13 cellular contexts compared by ENCODE assay signal in the genomic region with DNA sequence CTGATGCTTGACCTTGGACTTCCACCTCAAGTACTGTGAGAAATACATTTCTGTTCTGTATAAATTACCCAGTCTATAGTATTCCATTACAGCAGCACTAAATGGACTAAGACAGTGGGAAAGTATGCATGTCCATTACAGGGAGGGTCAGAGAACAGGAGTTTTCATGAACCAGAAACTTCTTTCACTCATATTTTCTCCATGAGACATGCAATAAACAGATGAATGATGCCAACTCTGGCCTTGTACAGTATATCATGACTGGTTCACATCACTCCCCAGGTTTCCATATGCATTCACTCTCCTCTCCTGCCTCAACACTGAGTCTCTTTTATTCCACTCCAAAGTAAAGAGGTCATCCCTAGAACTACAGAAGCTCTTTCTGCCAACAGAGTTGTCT. TPM values are rescaled to one million over a fixed set of nuclear protein-coding genes. Genes with fewer than 3 reads are reported as not detected.
DNase-seq lines count a peak whose midpoint lies in the region; ATAC-seq, FAIRE-seq and TF ChIP-seq lines count a peak whose summit lies in the region.
"Had no signal": no experiment of that assay in that cellular context is flagged by ENCODE, and none has a peak within 500 bp of the region (broad histone marks: within the 10 kb centered on the region; RNA-seq: fewer than 3 reads in every experiment).

No MANE protein-coding gene starts in this region.

- CTCF ChIA-PET in activated CD4-positive, alpha-beta memory T cell treated with anti-CD3 and anti-CD28 coated beads for 36 hours (lab: Charles Lee), result interaction anchor here (0.8 kb wide), 2 partner anchors 67 to 71 kb away, joined by 3 to 4 read pairs; a partner anchor contains a TSS
- CTCF ChIA-PET in activated CD4-positive, alpha-beta memory T cell treated with anti-CD3 and anti-CD28 coated beads, Interleukin-2, amount 10 ng/mL, durations not matched to agents 7 days and 5 days (lab: Charles Lee), result no interaction called here

- H3K4me3 Mint-ChIP-seq in activated CD4-positive, alpha-beta memory T cell treated with anti-CD3 and anti-CD28 coated beads for 36 hours, result no peak overlapping the region
- H3K4me3 Mint-ChIP-seq in activated CD4-positive, alpha-beta memory T cell treated with anti-CD3 and anti-CD28 coated beads, Interleukin-2, amount 10 ng/mL, durations not matched to agents 7 days and 5 days, result no peak overlapping the region
- H3K4me3 Mint-ChIP-seq: stimulated activated naive CD8-positive, alpha-beta T cell treated with anti-CD3 and anti-CD28 coated beads, Interleukin-15, amount 100 ng/mL, for 72 hours had no signal

- TF ChIP-seq POLR2A in stomach (IDR thresholded peaks at IDR 0.05), result no peak

- H3K4me3 ChIP-seq in adipocyte (ENCODE audit: low read length), result peak overlapping the region; percentile 58
- H3K4me3 ChIP-seq in lower lobe of right lung, result no peak overlapping the region
- H3K4me3 ChIP-seq in stomach, result no peak overlapping the region
- H3K4me3 ChIP-seq in kidney (ENCODE audit: low read length in 2 of 2), result no peak overlapping the region

- H3K9ac ChIP-seq in adipocyte (ENCODE audit: low read length) (peak overlapping the region; percentile 39), kidney (ENCODE audit: low read length in 2 of 2) (no peak overlapping the region)

- H3K36me3 ChIP-seq in adipocyte (ENCODE audit: control insufficient read depth, insufficient read depth, low read length, severe bottlenecking), result no peaks in the 10 kb centered on the region
- H3K36me3 ChIP-seq in lower lobe of right lung, result no peaks in the 10 kb centered on the region
- no peaks in the 10 kb centered on the region for H3K36me3 ChIP-seq in stomach
- H3K36me3 ChIP-seq in kidney (ENCODE audit: control insufficient read depth in 1 of 2, insufficient read depth in 2 of 2, low read length in 2 of 2), result no peaks in the 10 kb centered on the region

- peaks cover 50% of the 10 kb centered on the region for H3K4me1 Mint-ChIP-seq in activated CD4-positive, alpha-beta memory T cell treated with anti-CD3 and anti-CD28 coated beads for 36 hours (ENCODE audit: low read depth)
- peaks cover 36% of the 10 kb centered on the region for H3K4me1 Mint-ChIP-seq in activated CD4-positive, alpha-beta memory T cell treated with anti-CD3 and anti-CD28 coated beads, Interleukin-2, amount 10 ng/mL, durations not matched to agents 7 days and 5 days

- no peak for TF ChIP-seq CTCF in lower lobe of right lung (IDR thresholded peaks at IDR 0.05)
- TF ChIP-seq CTCF in stomach (IDR thresholded peaks at IDR 0.05), result no peak
- no peak for TF ChIP-seq CTCF in kidney (IDR thresholded peaks at IDR 0.05; ENCODE audit: borderline replicate concordance, extremely low read depth, insufficient read depth)

- TF ChIP-seq EP300 in stomach (IDR thresholded peaks at IDR 0.05), result no peak

- H3K27me3 ChIP-seq in adipocyte (replicated peaks; ENCODE audit: control insufficient read depth, insufficient read depth, low read length), result no peaks in the 10 kb centered on the region
- H3K27me3 ChIP-seq in lower lobe of right lung (ENCODE audit: low read depth), result no peaks in the 10 kb centered on the region
- H3K27me3 ChIP-seq in stomach, result peaks cover 0 to 4% (median 0%) of the 10 kb centered on the region in 3 donors

- H3K4me1 ChIP-seq in adipocyte (ENCODE audit: control insufficient read depth, insufficient read depth, low read length) (peaks cover 71% of the 10 kb centered on the region), lower lobe of right lung (peaks cover 59% of the 10 kb centered on the region), stomach (peaks cover 0 to 58% (median 13%) of the 10 kb centered on the region in 4 donors), kidney (ENCODE audit: control insufficient read depth in 1 of 2, insufficient read depth in 1 of 2, low read depth in 1 of 2, low read length in 2 of 2) (peaks cover 0 to 2% of the 10 kb centered on the region in 2 donors)

- peak overlapping the region; percentile 71 for H3K27ac Mint-ChIP-seq in activated CD4-positive, alpha-beta memory T cell treated with anti-CD3 and anti-CD28 coated beads for 36 hours
- no peak overlapping the region for H3K27ac Mint-ChIP-seq in activated CD4-positive, alpha-beta memory T cell treated with anti-CD3 and anti-CD28 coated beads, Interleukin-2, amount 10 ng/mL, durations not matched to agents 7 days and 5 days
- H3K27ac Mint-ChIP-seq: stimulated activated naive CD8-positive, alpha-beta T cell treated with anti-CD3 and anti-CD28 coated beads, Interleukin-15, amount 100 ng/mL, for 72 hours had no signal

- DNase-seq in activated CD4-positive, alpha-beta memory T cell treated with anti-CD3 and anti-CD28 coated beads for 36 hours, result no peak
- no peak for DNase-seq in activated CD4-positive, alpha-beta memory T cell treated with anti-CD3 and anti-CD28 coated beads, Interleukin-2, amount 10 ng/mL, durations not matched to agents 7 days and 5 days
- peak; percentile 35 for DNase-seq in adipocyte (ENCODE audit: low read depth)
- DNase-seq in lower lobe of right lung, result no peak
- no peak for DNase-seq in stomach
- DNase-seq in NOMO-1 treated with dmso at 0.1 percent for 144 hours (lab: John Stamatoyannopoulos, UW; ENCODE audit: unreplicated experiment), result no peak
- no peak for DNase-seq in effector CD8-positive, alpha-beta T cell (lab: John Stamatoyannopoulos, UW)
- no peak for DNase-seq in kidney
- DNase-seq: activated CD4-positive, alpha-beta T cell treated with anti-CD3 and anti-CD28 coated beads, Interleukin-2, amount 50 U/mL, for 1 hour; NCI-H446 treated with DMSO at 0.1 percent for 48 hours; SIG-M5; stimulated activated naive CD8-positive, alpha-beta T cell treated with anti-CD3 and anti-CD28 coated beads, Interleukin-15, amount 100 ng/mL, for 72 hours had no signal

- H3K9me3 ChIP-seq in adipocyte (ENCODE audit: control insufficient read depth, low read length) (no peaks in the 10 kb centered on the region), lower lobe of right lung (no peaks in the 10 kb centered on the region), stomach (no peaks in the 10 kb centered on the region), kidney (ENCODE audit: control insufficient read depth in 1 of 2, low read length in 2 of 2) (no peaks in the 10 kb centered on the region)

- H3K9me3 Mint-ChIP-seq in activated CD4-positive, alpha-beta memory T cell treated with anti-CD3 and anti-CD28 coated beads for 36 hours, result no peaks in the 10 kb centered on the region
- H3K9me3 Mint-ChIP-seq in activated CD4-positive, alpha-beta memory T cell treated with anti-CD3 and anti-CD28 coated beads, Interleukin-2, amount 10 ng/mL, durations not matched to agents 7 days and 5 days, result no peaks in the 10 kb centered on the region

- no peak for ATAC-seq in lower lobe of right lung
- ATAC-seq: stimulated activated naive CD8-positive, alpha-beta T cell treated with anti-CD3 and anti-CD28 coated beads, Interleukin-15, amount 100 ng/mL, for 72 hours had no signal

- H3K27me3 Mint-ChIP-seq in activated CD4-positive, alpha-beta memory T cell treated with anti-CD3 and anti-CD28 coated beads for 36 hours, result no peaks in the 10 kb centered on the region
- no peaks in the 10 kb centered on the region for H3K27me3 Mint-ChIP-seq in activated CD4-positive, alpha-beta memory T cell treated with anti-CD3 and anti-CD28 coated beads, Interleukin-2, amount 10 ng/mL, durations not matched to agents 7 days and 5 days
- H3K27me3 Mint-ChIP-seq: stimulated activated naive CD8-positive, alpha-beta T cell treated with anti-CD3 and anti-CD28 coated beads, Interleukin-15, amount 100 ng/mL, for 72 hours had no signal

- intact Hi-C loops in activated CD4-positive, alpha-beta memory T cell treated with anti-CD3 and anti-CD28 coated beads for 36 hours (cut with micrococcal nuclease), result no loop called here
- intact Hi-C loops in lower lobe of right lung (cut with DNase I) (no loop called here), stomach (cut with DNase I; ENCODE audit: low total_unique reads) (no loop called here), kidney (cut with DNase I) (no loop called here)

- POLR2A ChIA-PET in activated CD4-positive, alpha-beta memory T cell treated with anti-CD3 and anti-CD28 coated beads for 36 hours (lab: Charles Lee), result interaction anchor here (0.7 to 1.6 kb wide), 2 partner anchors 10 to 72 kb away, joined by 3 to 8 read pairs; a partner anchor contains a TSS
- POLR2A ChIA-PET in activated CD4-positive, alpha-beta memory T cell treated with anti-CD3 and anti-CD28 coated beads, Interleukin-2, amount 10 ng/mL, durations not matched to agents 7 days and 5 days (lab: Charles Lee), result interaction anchor here (1.0 to 6.4 kb wide), 3 partner anchors 63 to 72 kb away, joined by 3 to 260 read pairs (median 4); a partner anchor contains a TSS

- H3K27ac ChIP-seq in lower lobe of right lung (peak overlapping the region; percentile 32), stomach (peak overlapping the region in 4 of 5 donors; percentile 12 to 62 (median 39)), kidney (ENCODE audit: low read depth in 2 of 2, low read length in 2 of 2) (no peak overlapping the region)
- H3K27ac ChIP-seq: epithelial cell of prostate had no signal

- peaks cover 35% of the 10 kb centered on the region for H3K36me3 Mint-ChIP-seq in activated CD4-positive, alpha-beta memory T cell treated with anti-CD3 and anti-CD28 coated beads for 36 hours
- peaks cover 21% of the 10 kb centered on the region for H3K36me3 Mint-ChIP-seq in activated CD4-positive, alpha-beta memory T cell treated with anti-CD3 and anti-CD28 coated beads, Interleukin-2, amount 10 ng/mL, durations not matched to agents 7 days and 5 days (ENCODE audit: low read depth)

- FAIRE-seq in kidney (lab: Jason Lieb, UNC), result no peak

RNA-seq across cellular contexts. Expression of a gene that starts 4.5 kb away (rescaled TPM):
- total RNA-seq in activated CD4-positive, alpha-beta memory T cell treated with anti-CD3 and anti-CD28 coated beads for 36 hours, result 100 to 1,000 TPM; 215 to 220 TPM
- total RNA-seq in activated CD4-positive, alpha-beta memory T cell treated with anti-CD3 and anti-CD28 coated beads, Interleukin-2, amount 10 ng/mL, durations not matched to agents 7 days and 5 days, result 100 to 1,000 TPM; 394 to 395 TPM
- total RNA-seq in lower lobe of right lung, result 102 TPM
- total RNA-seq in stomach, result 10 to 100 TPM; 24.3 to 65.6 (median 38.5) TPM
- 100 to 1,000 TPM in 1 of 3 donors, 10 to 100 TPM in 2; 40.0 to 113 (median 60.2) TPM for polyA plus RNA-seq in stomach
- total RNA-seq in kidney, result 91.8 TPM
- polyA plus RNA-seq in kidney (ENCODE audit: insufficient read depth, low read depth, low replicate concordance), result 30.0 TPM

Comparison
In these comparisons a context has a peak if more than half of its experiments do, and no peak if none do; other contexts are left out.
1. H3K27ac ChIP-seq: peak in lower lobe of right lung (single experiment) and stomach (4 of 5); none in kidney (0 of 2).